Comparison of ENCODE assay signal across 9 cellular contexts in genomic region chr2:98518106-98518505, GRCh38.
A peak's percentile ranks its signal among the peaks of the same experiment; 100 is the strongest.
DNase-seq lines count a peak whose midpoint lies in the region; ATAC-seq, FAIRE-seq and TF ChIP-seq lines count a peak whose summit lies in the region.
"Had no signal": no experiment of that assay in that cellular context is flagged by ENCODE, and none has a peak within 500 bp of the region (broad histone marks: within the 10 kb centered on the region; RNA-seq: fewer than 3 reads in every experiment).

No MANE protein-coding gene starts in this region.

- TF ChIP-seq CTCF in GM12874 (IDR thresholded peaks at IDR 0.05; ENCODE audit: insufficient read depth, low read depth, low read length) (peak; percentile 54), kidney (IDR thresholded peaks at IDR 0.05; ENCODE audit: borderline replicate concordance, extremely low read depth, insufficient read depth) (peak; percentile 15)

- no peak for ATAC-seq in HG02981 (IDR thresholded peaks at IDR 0.05; ENCODE audit: unreplicated experiment)
- no peak for ATAC-seq in GM18517 (IDR thresholded peaks at IDR 0.05; ENCODE audit: unreplicated experiment)

- no peak overlapping the region for H3K4me3 ChIP-seq in kidney (ENCODE audit: low read length in 2 of 2)

- H3K4me1 Mint-ChIP-seq in activated naive CD4-positive, alpha-beta T cell treated with anti-CD3 and anti-CD28 coated beads, Interleukin-2, amount 10 ng/mL, durations not matched to agents 7 days and 5 days = peaks cover 57% of the 10 kb centered on the region

- H3K36me3 ChIP-seq in kidney (ENCODE audit: control insufficient read depth in 1 of 2, insufficient read depth in 2 of 2, low read length in 2 of 2) = no peaks in the 10 kb centered on the region

- no peaks in the 10 kb centered on the region for H3K9me3 Mint-ChIP-seq in activated naive CD4-positive, alpha-beta T cell treated with anti-CD3 and anti-CD28 coated beads, Interleukin-2, amount 10 ng/mL, durations not matched to agents 7 days and 5 days
- H3K9me3 Mint-ChIP-seq: IgD-negative memory B cell had no signal

- no peaks in the 10 kb centered on the region for H3K9me3 ChIP-seq in kidney (ENCODE audit: control insufficient read depth in 1 of 2, low read length in 2 of 2)

- H3K36me3 Mint-ChIP-seq in activated naive CD4-positive, alpha-beta T cell treated with anti-CD3 and anti-CD28 coated beads, Interleukin-2, amount 10 ng/mL, durations not matched to agents 7 days and 5 days = peaks cover 43% of the 10 kb centered on the region

- H3K4me1 ChIP-seq in kidney (ENCODE audit: control insufficient read depth in 1 of 2, insufficient read depth in 1 of 2, low read depth in 1 of 2, low read length in 2 of 2) = peaks cover 0 to 3% of the 10 kb centered on the region in 2 donors

- H3K9ac ChIP-seq in kidney (ENCODE audit: low read length in 2 of 2) = no peak overlapping the region

- CTCF ChIA-PET in activated naive CD4-positive, alpha-beta T cell treated with anti-CD3 and anti-CD28 coated beads, Interleukin-2, amount 10 ng/mL, durations not matched to agents 7 days and 5 days (lab: Charles Lee) = interaction anchor here (0.6 to 2.6 kb wide), 7 partner anchors 54 to 108 kb away, joined by 3 to 19 read pairs (median 4); no protein-coding TSS in a partner anchor

- no peaks in the 10 kb centered on the region for H3K27me3 Mint-ChIP-seq in activated naive CD4-positive, alpha-beta T cell treated with anti-CD3 and anti-CD28 coated beads, Interleukin-2, amount 10 ng/mL, durations not matched to agents 7 days and 5 days
- H3K27me3 Mint-ChIP-seq: IgD-negative memory B cell had no signal

- intact Hi-C loops in kidney (cut with DNase I) = loop anchor here (10.0 kb wide), 1 partner anchor 103 kb away; no protein-coding TSS in a partner anchor

- peak overlapping the region; percentile 28 for H3K27ac Mint-ChIP-seq in activated naive CD4-positive, alpha-beta T cell treated with anti-CD3 and anti-CD28 coated beads, Interleukin-2, amount 10 ng/mL, durations not matched to agents 7 days and 5 days
- H3K27ac Mint-ChIP-seq: IgD-negative memory B cell had no signal

- FAIRE-seq in kidney (lab: Jason Lieb, UNC) = no peak

- DNase-seq in OCI-M1 (lab: John Stamatoyannopoulos, UW) (peak; percentile 40), kidney (no peak), NCI-H510A treated with DMSO at 0.1 percent for 48 hours (lab: John Stamatoyannopoulos, UW) (no peak)
- peak; percentile 72 for DNase-seq in activated naive CD4-positive, alpha-beta T cell treated with anti-CD3 and anti-CD28 coated beads, Interleukin-2, amount 10 ng/mL, durations not matched to agents 7 days and 5 days
- peak; percentile 34 to 42 for DNase-seq in stimulated activated CD8-positive, alpha-beta memory T cell treated with anti-CD3 and anti-CD28 coated beads, Interleukin-7, amount 100 ng/mL, for 4 hours (ENCODE audit: low read depth in 2 of 2)

- no peak overlapping the region for H3K27ac ChIP-seq in kidney (ENCODE audit: low read depth in 2 of 2, low read length in 2 of 2)

- H3K4me3 Mint-ChIP-seq in activated naive CD4-positive, alpha-beta T cell treated with anti-CD3 and anti-CD28 coated beads, Interleukin-2, amount 10 ng/mL, durations not matched to agents 7 days and 5 days = no peak overlapping the region
- H3K4me3 Mint-ChIP-seq: IgD-negative memory B cell had no signal

Comparison
In these comparisons a context has a peak if more than half of its experiments do, and no peak if none do; other contexts are left out.
1. DNase-seq: peak in OCI-M1 (single experiment), activated naive CD4-positive, alpha-beta T cell treated with anti-CD3 and anti-CD28 coated beads, Interleukin-2, amount 10 ng/mL, durations not matched to agents 7 days and 5 days (single experiment) and stimulated activated CD8-positive, alpha-beta memory T cell treated with anti-CD3 and anti-CD28 coated beads, Interleukin-7, amount 100 ng/mL, for 4 hours (2 of 2); none in kidney (single experiment) and NCI-H510A treated with DMSO at 0.1 percent for 48 hours (single experiment).